In genomic region chr1:63522891-63523728, GRCh38 we compare ENCODE assay signal across 1 cellular context.
TF ChIP-seq lines count a peak whose summit lies in the region.

A gene with protein sequence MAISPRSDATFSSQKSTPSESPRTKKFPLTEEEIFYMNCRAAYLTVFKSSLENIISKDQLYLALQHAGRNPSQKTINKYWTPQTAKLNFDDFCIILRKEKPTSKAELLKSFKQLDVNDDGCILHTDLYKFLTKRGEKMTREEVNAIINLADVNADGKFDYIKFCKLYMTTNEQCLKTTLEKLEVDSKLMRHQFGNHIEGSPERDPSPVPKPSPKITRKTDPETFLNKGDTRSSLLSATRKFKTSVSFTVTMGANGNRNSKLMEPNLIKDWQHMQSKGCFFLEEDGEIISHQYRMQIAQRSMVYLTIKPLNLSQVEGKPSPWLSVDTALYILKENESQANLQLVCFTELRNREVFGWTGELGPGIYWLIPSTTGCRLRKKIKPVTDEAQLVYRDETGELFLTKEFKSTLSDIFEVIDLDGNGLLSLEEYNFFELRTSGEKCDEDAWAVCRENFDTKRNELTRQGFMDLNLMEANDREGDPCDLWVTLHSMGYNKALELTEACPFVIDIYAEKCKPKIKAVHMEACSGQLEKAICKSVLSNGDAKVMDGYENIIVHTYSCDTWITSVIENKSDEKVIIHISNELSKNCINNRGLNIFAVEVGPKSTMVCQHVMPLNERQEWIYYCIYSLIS (plus strand): TSS chr1:63523525. CDS start chr1:63525573, 2,048 bp downstream.
A gene with protein sequence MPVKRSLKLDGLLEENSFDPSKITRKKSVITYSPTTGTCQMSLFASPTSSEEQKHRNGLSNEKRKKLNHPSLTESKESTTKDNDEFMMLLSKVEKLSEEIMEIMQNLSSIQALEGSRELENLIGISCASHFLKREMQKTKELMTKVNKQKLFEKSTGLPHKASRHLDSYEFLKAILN (minus strand): TSS chr1:63523225. CDS start chr1:63523133, 92 bp downstream.

TF ChIP-seq in HepG2, 621 proteins besides CTCF, POLR2A, EP300 and RAD21 (continued from another document and continues in another):
- TF ChIP-seq MLXIP (CRISPR knock-in tag; IDR thresholded peaks at IDR 0.05; ENCODE audit: borderline replicate concordance) (no peak), KLF12 (CRISPR knock-in tag; IDR thresholded peaks at IDR 0.05; ENCODE audit: borderline replicate concordance) (peak; percentile 54; the same call in 1 of the 2 replicates), ZNF441 (CRISPR knock-in tag; IDR thresholded peaks at IDR 0.05; ENCODE audit: borderline replicate concordance) (peak; percentile 66), HNF1B (CRISPR knock-in tag; IDR thresholded peaks at IDR 0.05) (peak; percentile 66; the same call in 1 of the 2 replicates), GMEB2 (CRISPR knock-in tag; IDR thresholded peaks at IDR 0.05; ENCODE audit: low read depth) (peak; percentile 81), ZNF776 (CRISPR knock-in tag; IDR thresholded peaks at IDR 0.05) (peak; percentile 55; the same call in 1 of the 2 replicates), ZNF761 (CRISPR knock-in tag; conservative IDR thresholded peaks at IDR 0.05) (peak; percentile 68; the same call in 1 of the 2 replicates), ZFY (CRISPR knock-in tag; IDR thresholded peaks at IDR 0.05) (peak; percentile 89), THAP7 (CRISPR knock-in tag; IDR thresholded peaks at IDR 0.05) (no peak), ZBTB44 (CRISPR knock-in tag; IDR thresholded peaks at IDR 0.05) (0 out of 2 replicates have a peak, but pooled peaks have one; percentile 21), GLMP (CRISPR knock-in tag; IDR thresholded peaks at IDR 0.05; ENCODE audit: borderline replicate concordance) (no peak), KLF6 (CRISPR knock-in tag; IDR thresholded peaks at IDR 0.05) (peak; percentile 79; the same call in 1 of the 2 replicates), ZNF354B (CRISPR knock-in tag; IDR thresholded peaks at IDR 0.05) (no peak), ZNF615 (CRISPR knock-in tag; IDR thresholded peaks at IDR 0.05; ENCODE audit: borderline replicate concordance) (no peak), ZNF775 (CRISPR knock-in tag; IDR thresholded peaks at IDR 0.05; ENCODE audit: borderline replicate concordance) (0 out of 2 replicates have a peak, but pooled peaks have one; percentile 34), CEBPB (IDR thresholded peaks at IDR 0.05; ENCODE audit: borderline replicate concordance, low read depth, low read length) (0 out of 2 replicates have a peak, but pooled peaks have one; percentile 30), ZNF550 (CRISPR knock-in tag; IDR thresholded peaks at IDR 0.05; ENCODE audit: borderline replicate concordance) (no peak; the same call in 1 of the 2 replicates), ZNF746 (CRISPR knock-in tag; IDR thresholded peaks at IDR 0.05) (peak; percentile 61; the same call in 1 of the 2 replicates), ZNF337 (CRISPR knock-in tag; IDR thresholded peaks at IDR 0.05; ENCODE audit: borderline replicate concordance, low read depth) (peak; percentile 94; the same call in 1 of the 2 replicates), CBFB (CRISPR knock-in tag; IDR thresholded peaks at IDR 0.05) (peak; percentile 83; the same call in 1 of the 2 replicates), ZSCAN12 (CRISPR knock-in tag; IDR thresholded peaks at IDR 0.05) (no peak; the same call in 1 of the 2 replicates)
- TF ChIP-seq, protein P1, sequence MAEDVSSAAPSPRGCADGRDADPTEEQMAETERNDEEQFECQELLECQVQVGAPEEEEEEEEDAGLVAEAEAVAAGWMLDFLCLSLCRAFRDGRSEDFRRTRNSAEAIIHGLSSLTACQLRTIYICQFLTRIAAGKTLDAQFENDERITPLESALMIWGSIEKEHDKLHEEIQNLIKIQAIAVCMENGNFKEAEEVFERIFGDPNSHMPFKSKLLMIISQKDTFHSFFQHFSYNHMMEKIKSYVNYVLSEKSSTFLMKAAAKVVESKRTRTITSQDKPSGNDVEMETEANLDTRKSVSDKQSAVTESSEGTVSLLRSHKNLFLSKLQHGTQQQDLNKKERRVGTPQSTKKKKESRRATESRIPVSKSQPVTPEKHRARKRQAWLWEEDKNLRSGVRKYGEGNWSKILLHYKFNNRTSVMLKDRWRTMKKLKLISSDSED (CRISPR knock-in tag; IDR thresholded peaks at IDR 0.05): no peak
- TF ChIP-seq, protein P2, sequence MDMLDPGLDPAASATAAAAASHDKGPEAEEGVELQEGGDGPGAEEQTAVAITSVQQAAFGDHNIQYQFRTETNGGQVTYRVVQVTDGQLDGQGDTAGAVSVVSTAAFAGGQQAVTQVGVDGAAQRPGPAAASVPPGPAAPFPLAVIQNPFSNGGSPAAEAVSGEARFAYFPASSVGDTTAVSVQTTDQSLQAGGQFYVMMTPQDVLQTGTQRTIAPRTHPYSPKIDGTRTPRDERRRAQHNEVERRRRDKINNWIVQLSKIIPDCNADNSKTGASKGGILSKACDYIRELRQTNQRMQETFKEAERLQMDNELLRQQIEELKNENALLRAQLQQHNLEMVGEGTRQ (IDR thresholded peaks at IDR 0.05; ENCODE audit: low read depth, low read length): no peak
- TF ChIP-seq, protein P2 (CRISPR knock-in tag; IDR thresholded peaks at IDR 0.05; ENCODE audit: borderline replicate concordance): peak; percentile 22; the same call in 1 of the 2 replicates
- TF ChIP-seq, protein P3, sequence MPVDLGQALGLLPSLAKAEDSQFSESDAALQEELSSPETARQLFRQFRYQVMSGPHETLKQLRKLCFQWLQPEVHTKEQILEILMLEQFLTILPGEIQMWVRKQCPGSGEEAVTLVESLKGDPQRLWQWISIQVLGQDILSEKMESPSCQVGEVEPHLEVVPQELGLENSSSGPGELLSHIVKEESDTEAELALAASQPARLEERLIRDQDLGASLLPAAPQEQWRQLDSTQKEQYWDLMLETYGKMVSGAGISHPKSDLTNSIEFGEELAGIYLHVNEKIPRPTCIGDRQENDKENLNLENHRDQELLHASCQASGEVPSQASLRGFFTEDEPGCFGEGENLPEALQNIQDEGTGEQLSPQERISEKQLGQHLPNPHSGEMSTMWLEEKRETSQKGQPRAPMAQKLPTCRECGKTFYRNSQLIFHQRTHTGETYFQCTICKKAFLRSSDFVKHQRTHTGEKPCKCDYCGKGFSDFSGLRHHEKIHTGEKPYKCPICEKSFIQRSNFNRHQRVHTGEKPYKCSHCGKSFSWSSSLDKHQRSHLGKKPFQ (CRISPR knock-in tag; IDR thresholded peaks at IDR 0.05; ENCODE audit: insufficient replicate concordance): no peak
- TF ChIP-seq, protein P4, sequence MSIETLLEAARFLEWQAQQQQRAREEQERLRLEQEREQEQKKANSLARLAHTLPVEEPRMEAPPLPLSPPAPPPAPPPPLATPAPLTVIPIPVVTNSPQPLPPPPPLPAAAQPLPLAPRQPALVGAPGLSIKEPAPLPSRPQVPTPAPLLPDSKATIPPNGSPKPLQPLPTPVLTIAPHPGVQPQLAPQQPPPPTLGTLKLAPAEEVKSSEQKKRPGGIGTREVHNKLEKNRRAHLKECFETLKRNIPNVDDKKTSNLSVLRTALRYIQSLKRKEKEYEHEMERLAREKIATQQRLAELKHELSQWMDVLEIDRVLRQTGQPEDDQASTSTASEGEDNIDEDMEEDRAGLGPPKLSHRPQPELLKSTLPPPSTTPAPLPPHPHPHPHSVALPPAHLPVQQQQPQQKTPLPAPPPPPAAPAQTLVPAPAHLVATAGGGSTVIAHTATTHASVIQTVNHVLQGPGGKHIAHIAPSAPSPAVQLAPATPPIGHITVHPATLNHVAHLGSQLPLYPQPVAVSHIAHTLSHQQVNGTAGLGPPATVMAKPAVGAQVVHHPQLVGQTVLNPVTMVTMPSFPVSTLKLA (IDR thresholded peaks at IDR 0.05): peak; percentile 81
